In genomic region chr17:45119964-45120363, GRCh38 we compare ENCODE assay signal across 29 cellular contexts.
"Had no signal": no experiment of that assay in that cellular context is flagged by ENCODE, and none has a peak within 500 bp of the region (broad histone marks: within the 10 kb centered on the region; RNA-seq: fewer than 3 reads in every experiment).

No MANE protein-coding gene starts in this region.

- H3K9me3 ChIP-seq: lower lobe of right lung, neutrophil, ovary, right atrium auricular region, right lobe of liver, suprapubic skin, thoracic aorta, tibial artery, upper lobe of right lung had no signal

- H3K36me3 Mint-ChIP-seq: naive thymus-derived CD8-positive, alpha-beta T cell; neural progenitor cell; stimulated activated effector memory CD8-positive, alpha-beta T cell treated with anti-CD3 and anti-CD28 coated beads, Interleukin-12 subunit alpha, Interleukin-12 subunit beta, amount 100 ng/mL, for 72 hours had no signal

- H3K4me2 ChIP-seq: neural progenitor cell had no signal

- H2AFZ ChIP-seq: neural progenitor cell had no signal

- H3K27ac Mint-ChIP-seq: naive thymus-derived CD8-positive, alpha-beta T cell; nephron; neural progenitor cell; progenitor cell of endocrine pancreas; stimulated activated effector memory CD8-positive, alpha-beta T cell treated with anti-CD3 and anti-CD28 coated beads, Interleukin-12 subunit alpha, Interleukin-12 subunit beta, amount 100 ng/mL, for 72 hours; stimulated activated naive CD8-positive, alpha-beta T cell treated with anti-CD3 and anti-CD28 coated beads, Interleukin-15, Interleukin-2, amounts not matched to agents 100 ng/mL and 50 ng/mL, for 24 hours had no signal

- H3K27ac ChIP-seq: lower lobe of right lung, neural progenitor cell, neutrophil, ovary, right atrium auricular region, right lobe of liver, skin epidermis, suprapubic skin, thoracic aorta, tibial artery, upper lobe of right lung had no signal

- H3K36me3 ChIP-seq: neural progenitor cell, neutrophil, ovary, right lobe of liver, upper lobe of right lung had no signal

- H3K4me1 ChIP-seq: neural progenitor cell, right lobe of liver had no signal

- H3K4me3 Mint-ChIP-seq: naive thymus-derived CD8-positive, alpha-beta T cell; nephron; neural progenitor cell; stimulated activated effector memory CD8-positive, alpha-beta T cell treated with anti-CD3 and anti-CD28 coated beads, Interleukin-12 subunit alpha, Interleukin-12 subunit beta, amount 100 ng/mL, for 72 hours; stimulated activated naive CD8-positive, alpha-beta T cell treated with anti-CD3 and anti-CD28 coated beads, Interleukin-15, Interleukin-2, amounts not matched to agents 100 ng/mL and 50 ng/mL, for 24 hours had no signal

- H3K27me3 ChIP-seq: neural progenitor cell, ovary, right atrium auricular region, right lobe of liver, suprapubic skin, tibial artery, upper lobe of right lung had no signal

- DNase-seq: hippocampal formation; kidney glomerular epithelial cell; left cardiac atrium; lower lobe of right lung; mammary epithelial cell; mesenchymal stem cell; naive thymus-derived CD8-positive, alpha-beta T cell; occipital lobe; right lobe of liver; stimulated activated CD4-positive, alpha-beta T cell treated with anti-CD3 and anti-CD28 coated beads, Interleukin-12 subunit alpha, Interleukin-12 subunit beta, amount 100 ng/mL, for 4 hours; stimulated activated CD4-positive, alpha-beta T cell treated with anti-CD3 and anti-CD28 coated beads, Interleukin-15, amount 100 ng/mL, for 24 hours; stimulated activated CD4-positive, alpha-beta T cell treated with anti-CD3 and anti-CD28 coated beads, Interleukin-2, amount 100 ng/mL, for 24 hours; stimulated activated CD4-positive, alpha-beta T cell treated with anti-CD3 and anti-CD28 coated beads, Interleukin-4, amount 100 ng/mL, for 24 hours; stimulated activated naive CD4-positive, alpha-beta T cell; tibial artery; trophoblast cell; upper lobe of right lung had no signal

- H3K27me3 Mint-ChIP-seq: progenitor cell of endocrine pancreas had no signal

- H3K9me3 Mint-ChIP-seq: naive thymus-derived CD8-positive, alpha-beta T cell; nephron; neural progenitor cell; stimulated activated effector memory CD8-positive, alpha-beta T cell treated with anti-CD3 and anti-CD28 coated beads, Interleukin-12 subunit alpha, Interleukin-12 subunit beta, amount 100 ng/mL, for 72 hours; stimulated activated naive CD8-positive, alpha-beta T cell treated with anti-CD3 and anti-CD28 coated beads, Interleukin-15, Interleukin-2, amounts not matched to agents 100 ng/mL and 50 ng/mL, for 24 hours had no signal

- ATAC-seq: left cardiac atrium; left lobe of liver; lower lobe of right lung; naive thymus-derived CD8-positive, alpha-beta T cell; right lobe of liver; stimulated activated effector memory CD8-positive, alpha-beta T cell treated with anti-CD3 and anti-CD28 coated beads, Interleukin-12 subunit alpha, Interleukin-12 subunit beta, amount 100 ng/mL, for 72 hours; upper lobe of right lung had no signal

- H3K4me3 ChIP-seq: lower lobe of right lung, neural progenitor cell, ovary, right atrium auricular region, right lobe of liver, skin epidermis, suprapubic skin, thoracic aorta, tibial artery, upper lobe of right lung had no signal

- H3K9ac ChIP-seq: neural progenitor cell had no signal
